Comparison of ENCODE assay signal across 7 cellular contexts in genomic region chr2:187485535-187485934, GRCh38. TPM values are rescaled to one million over a fixed set of nuclear protein-coding genes. Genes with fewer than 3 reads are reported as not detected.
"Had no signal": no experiment of that assay in that cellular context is flagged by ENCODE, and none has a peak within 500 bp of the region (broad histone marks: within the 10 kb centered on the region; RNA-seq: fewer than 3 reads in every experiment).

No MANE protein-coding gene starts in this region.

- H3K27ac ChIP-seq: GM23248 had no signal

- H2AFZ ChIP-seq: GM23248 had no signal

- H3K4me3 ChIP-seq: GM23248 had no signal

- DNase-seq: GM23248, GOT3, H9, HCEC 1CT, KG1 had no signal

RNA-seq across cellular contexts. Expression of gene CALCRL, which starts 37.5 kb away (rescaled TPM):
- total RNA-seq: HT-29 had no signal
- polyA plus RNA-seq: IgD-negative memory B cell had no signal
